ENCODE assay signal across 8 cellular contexts in genomic region chr1:200038987-200039848, GRCh38. TPM values are rescaled to one million over a fixed set of nuclear protein-coding genes. Genes with fewer than 3 reads are reported as not detected.
A peak's percentile ranks its signal among the peaks of the same experiment; 100 is the strongest.
DNase-seq lines count a peak whose midpoint lies in the region; ATAC-seq and TF ChIP-seq lines count a peak whose summit lies in the region.

No MANE protein-coding gene starts in this region.

- intact Hi-C loops in PC-3 (cut with micrococcal nuclease) (loop anchor here (1.0 to 10.0 kb wide), 3 partner anchors 143 to 446 kb away; no protein-coding TSS in a partner anchor), mucosa of descending colon (cut with DNase I, micrococcal nuclease) (no loop called here)

- H3K36me3 ChIP-seq in PC-3 (ENCODE audit: low read depth, low read length), result no peaks in the 10 kb centered on the region
- no peaks in the 10 kb centered on the region for H3K36me3 ChIP-seq in mucosa of descending colon (ENCODE audit: low read depth)

- H3K9ac ChIP-seq in PC-3 (ENCODE audit: low read length), result peak overlapping the region; percentile 0; the same call in 1 of the 2 replicates

- H3F3A ChIP-seq in PC-3 (ENCODE audit: low read length, unreplicated experiment), result no peaks in the 10 kb centered on the region

- H3K9me2 ChIP-seq in PC-3 (replicated peaks; ENCODE audit: low read length), result no peaks in the 10 kb centered on the region

- BruUV-seq in PC-3 (replicated peaks; lab: Mats Ljungman, UMichigan), result no TSS peak

- no peak overlapping the region for H3K27ac ChIP-seq in PC-3 (ENCODE audit: low read length)

- H2AFZ ChIP-seq in PC-3 (ENCODE audit: low read length), result peak overlapping the region; percentile 85

- TF ChIP-seq CTCF in PC-3 (conservative IDR thresholded peaks at IDR 0.05; ENCODE audit: low read depth, low read length) (no peak; the same call in 1 of the 2 replicates), mucosa of descending colon (IDR thresholded peaks at IDR 0.05) (no peak)

- no peaks in the 10 kb centered on the region for H4K20me1 ChIP-seq in PC-3 (ENCODE audit: low read length)

- no peaks in the 10 kb centered on the region for H3K79me2 ChIP-seq in PC-3 (ENCODE audit: low read length)

- peaks cover 7% of the 10 kb centered on the region; the same call in 1 of the 2 replicates for H3K4me1 ChIP-seq in PC-3 (ENCODE audit: insufficient read depth, low read length)
- peaks cover 7% of the 10 kb centered on the region for H3K4me1 ChIP-seq in mucosa of descending colon (ENCODE audit: low read depth)

- peak overlapping the region; percentile 89 for H3K4me2 ChIP-seq in PC-3 (ENCODE audit: low read length)

- ATAC-seq in GM18498 (IDR thresholded peaks at IDR 0.05; ENCODE audit: unreplicated experiment) (peak; percentile 48), PC-3 (peak; percentile 84), mucosa of descending colon (peak; percentile 39), HG03439 (IDR thresholded peaks at IDR 0.05; ENCODE audit: unreplicated experiment) (no peak)

- H3K4me3 ChIP-seq in PC-3 (ENCODE audit: low read length), result peak overlapping the region; percentile 70
- H3K4me3 ChIP-seq in mucosa of descending colon, result peak overlapping the region; percentile 30

- POLR2A ChIA-PET in PC-3 (lab: Charles Lee; ENCODE audit: unreplicated experiment), result interaction anchor here (0.5 to 0.6 kb wide), 3 partner anchors 10 to 41 kb away, joined by 3 to 5 read pairs (median 4); no protein-coding TSS in a partner anchor

- CTCF ChIA-PET in PC-3 (lab: Charles Lee), result interaction anchor here (0.5 kb wide), 1 partner anchor 83 kb away, joined by 3 read pairs; no protein-coding TSS in a partner anchor

- DNase-seq in AG08395 (ENCODE audit: low spot score) (peak; percentile 28), PC-3 (peak; percentile 71), ecto neural progenitor cell (ENCODE audit: low spot score) (peak; percentile 78), mucosa of descending colon (peak; percentile 62 to 75 (median 66)), SKM-1 (lab: John Stamatoyannopoulos, UW; ENCODE audit: unreplicated experiment) (no peak), DMS153 treated with DMSO at 0.1 percent for 48 hours (lab: John Stamatoyannopoulos, UW; ENCODE audit: unreplicated experiment) (no peak)

- H3K9me3 ChIP-seq in PC-3 (ENCODE audit: low read length) (no peaks in the 10 kb centered on the region), mucosa of descending colon (no peaks in the 10 kb centered on the region)

- peaks cover 79% of the 10 kb centered on the region for H3K27me3 ChIP-seq in PC-3 (ENCODE audit: low read length)

RNA-seq across cellular contexts. Expression of gene NR5A2, which starts 11.7 kb away (rescaled TPM):
- total RNA-seq in PC-3 (2014; rRNA removed) (0.36 and 0.40 TPM in 2 replicates), mucosa of descending colon (10 to 100 TPM; 32.7 to 75.3 (median 47.9) TPM)

Comparison
In these comparisons a context has a peak if more than half of its experiments do, and no peak if none do; other contexts are left out.
1. DNase-seq: peak in AG08395 (single experiment), PC-3 (single experiment), ecto neural progenitor cell (single experiment) and mucosa of descending colon (3 of 3); none in SKM-1 (single experiment) and DMS153 treated with DMSO at 0.1 percent for 48 hours (single experiment).
2. RNA of gene NR5A2, which starts 11.7 kb away (total RNA-seq): 32.7 to 75.3 TPM in mucosa of descending colon; 0.36 to 0.40 TPM in PC-3; every median in the first group is over 10 times any median in the second.